In the genomic region with DNA sequence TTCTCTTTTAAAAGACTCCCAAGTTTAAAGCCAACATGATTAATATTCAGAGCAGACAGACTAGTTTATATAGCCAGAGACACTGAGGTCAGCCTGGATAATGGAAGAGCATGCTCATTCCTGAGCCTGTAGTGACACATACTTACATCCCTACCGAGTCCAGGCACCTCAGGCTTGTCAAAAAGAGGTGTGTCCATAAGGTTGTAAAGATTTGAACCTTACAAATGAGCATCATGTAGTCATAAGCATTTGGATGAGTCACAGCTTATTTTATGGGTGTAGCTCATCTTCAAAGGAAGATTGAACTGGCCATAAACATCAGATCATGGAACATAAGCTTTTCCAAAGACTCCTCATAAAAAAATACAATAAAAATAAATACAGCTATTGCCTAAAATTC, we compare ENCODE assay signal across 21 cellular contexts.
DNase-seq lines count a peak whose midpoint lies in the region; ATAC-seq, FAIRE-seq and TF ChIP-seq lines count a peak whose summit lies in the region.
"Had no signal": no experiment of that assay in that cellular context is flagged by ENCODE, and none has a peak within 500 bp of the region (broad histone marks: within the 10 kb centered on the region; RNA-seq: fewer than 3 reads in every experiment).

No MANE protein-coding gene starts in this region.

- no peaks in the 10 kb centered on the region for H3K9me1 ChIP-seq in keratinocyte (ENCODE audit: control insufficient read depth, extremely low read depth, insufficient read depth, low read length)

- no peaks in the 10 kb centered on the region for H3K27me3 ChIP-seq in keratinocyte (ENCODE audit: control insufficient read depth, extremely low read depth, insufficient read depth, low read length)
- H3K27me3 ChIP-seq in CD8-positive, alpha-beta T cell (ENCODE audit: insufficient read depth, low read length) = no peaks in the 10 kb centered on the region
- H3K27me3 ChIP-seq: upper lobe of right lung had no signal

- H3K4me3 Mint-ChIP-seq in CD8-positive, alpha-beta T cell = no peak overlapping the region
- H3K4me3 Mint-ChIP-seq: activated CD8-positive, alpha-beta T cell treated with anti-CD3 and anti-CD28 coated beads, Interleukin-2, amount 10 ng/mL, durations not matched to agents 7 days and 5 days; activated T-helper 1 cell treated with anti-CD3 and anti-CD28 coated beads, Interleukin-12 subunit alpha, Interleukin-12 subunit beta, Interleukin-2, Interleukin-4 antibody, amounts not matched to agents 30 ng/mL and 10 ng/mL and 1 ng/mL, durations not matched to agents 14 hours and 24 hours and 36 hours; CD14-positive monocyte; WTC11 had no signal

- H3K9me3 Mint-ChIP-seq in CD8-positive, alpha-beta T cell = no peaks in the 10 kb centered on the region
- H3K9me3 Mint-ChIP-seq: activated T-helper 1 cell treated with anti-CD3 and anti-CD28 coated beads, Interleukin-12 subunit alpha, Interleukin-12 subunit beta, Interleukin-2, Interleukin-4 antibody, amounts not matched to agents 30 ng/mL and 10 ng/mL and 1 ng/mL, durations not matched to agents 14 hours and 24 hours and 36 hours; WTC11 had no signal

- DNase-seq in Caki2 (ENCODE audit: low read depth) (peak; percentile 10), HT1080 (ENCODE audit: low read depth) (peak; percentile 64), amniotic epithelial cell (ENCODE audit: low read depth) (peak; percentile 59), keratinocyte (ENCODE audit: low read depth, low spot score) (peak; percentile 95), left ventricle myocardium superior (no peak), caudate nucleus (lab: John Stamatoyannopoulos, UW) (no peak), NCI-H146 (lab: John Stamatoyannopoulos, UW) (no peak)
- no peak for DNase-seq in CD8-positive, alpha-beta T cell
- DNase-seq: ACHN; activated CD8-positive, alpha-beta T cell treated with anti-CD3 and anti-CD28 coated beads, Interleukin-2, amount 10 ng/mL, durations not matched to agents 7 days and 5 days; DMS79 treated with DMSO at 0.1 percent for 48 hours; effector memory CD4-positive, alpha-beta T cell; hypothalamus; kidney glomerular epithelial cell; NCI-H1048; retina; stimulated activated naive CD8-positive, alpha-beta T cell treated with anti-CD3 and anti-CD28 coated beads, Interleukin-15, Interleukin-2, amounts not matched to agents 100 U/mL and 50 U/mL, for 24 hours; upper lobe of right lung had no signal

- H3K4me1 Mint-ChIP-seq in CD8-positive, alpha-beta T cell (ENCODE audit: low read depth) = no peaks in the 10 kb centered on the region
- H3K4me1 Mint-ChIP-seq: CD14-positive monocyte had no signal

- H3K4me3 ChIP-seq in keratinocyte (ENCODE audit: control insufficient read depth in 2 of 3, extremely low read depth in 1 of 3, insufficient read depth in 2 of 3, low read depth in 1 of 3, low read length in 3 of 3) = no peak overlapping the region
- no peak overlapping the region for H3K4me3 ChIP-seq in CD8-positive, alpha-beta T cell (ENCODE audit: low read depth, low read length)
- H3K4me3 ChIP-seq: upper lobe of right lung had no signal

- no peaks in the 10 kb centered on the region for H3K36me3 ChIP-seq in keratinocyte (ENCODE audit: control insufficient read depth in 2 of 2, extremely low read depth in 1 of 2, insufficient read depth in 2 of 2, low read length in 2 of 2)
- no peaks in the 10 kb centered on the region for H3K36me3 ChIP-seq in CD8-positive, alpha-beta T cell (ENCODE audit: insufficient read depth, low read length)
- H3K36me3 ChIP-seq: upper lobe of right lung had no signal

- in situ Hi-C loops in Caki2 (cut with HindIII; ENCODE audit: low pct_unique_long_range_greater_than_20kb, low sequenced_read_pairs) = no loop called here

- H3K27me3 Mint-ChIP-seq in CD8-positive, alpha-beta T cell (ENCODE audit: low read depth) = no peaks in the 10 kb centered on the region

- dilution Hi-C loops in keratinocyte (cut with MboI; ENCODE audit: extremely low pct_ligation_motif_present, low sequenced_read_pairs) = no loop called here

- FAIRE-seq in keratinocyte (lab: Jason Lieb, UNC) = peak; percentile 100

- no peaks in the 10 kb centered on the region for H4K20me1 ChIP-seq in keratinocyte (ENCODE audit: control insufficient read depth, extremely low read depth, insufficient read depth, low read length)

- H3K27ac Mint-ChIP-seq in CD8-positive, alpha-beta T cell = no peak overlapping the region
- H3K27ac Mint-ChIP-seq: activated CD8-positive, alpha-beta T cell treated with anti-CD3 and anti-CD28 coated beads, Interleukin-2, amount 10 ng/mL, durations not matched to agents 7 days and 5 days; activated T-helper 1 cell treated with anti-CD3 and anti-CD28 coated beads, Interleukin-12 subunit alpha, Interleukin-12 subunit beta, Interleukin-2, Interleukin-4 antibody, amounts not matched to agents 30 ng/mL and 10 ng/mL and 1 ng/mL, durations not matched to agents 14 hours and 24 hours and 36 hours; CD14-positive monocyte; WTC11 had no signal

- no peak overlapping the region for H2AFZ ChIP-seq in keratinocyte (ENCODE audit: control insufficient read depth, low read length)

- intact Hi-C loops in left ventricle myocardium superior (cut with micrococcal nuclease) = no loop called here
- intact Hi-C loops in CD8-positive, alpha-beta T cell (cut with DNase I, micrococcal nuclease) = no loop called here

- no peak for ATAC-seq in left ventricle myocardium superior
- ATAC-seq in CD8-positive, alpha-beta T cell = no peak
- ATAC-seq: activated CD8-positive, alpha-beta T cell treated with anti-CD3 and anti-CD28 coated beads, Interleukin-2, amount 10 ng/mL, durations not matched to agents 7 days and 5 days; stimulated activated naive CD8-positive, alpha-beta T cell treated with anti-CD3 and anti-CD28 coated beads, Interleukin-15, Interleukin-2, amounts not matched to agents 100 U/mL and 50 U/mL, for 24 hours; upper lobe of right lung; WTC11 had no signal

- CTCF ChIA-PET in CD8-positive, alpha-beta T cell (lab: Charles Lee) = no interaction called here

- no peaks in the 10 kb centered on the region for H3K36me3 Mint-ChIP-seq in CD8-positive, alpha-beta T cell
- H3K36me3 Mint-ChIP-seq: CD14-positive monocyte, WTC11 had no signal

- peak overlapping the region; percentile 46 for H3K4me2 ChIP-seq in keratinocyte (ENCODE audit: control insufficient read depth, extremely low read depth, insufficient read depth, low read depth, low read length)

- TF ChIP-seq CTCF in keratinocyte (optimal IDR thresholded peaks at IDR 0.05 in 1 of 3, IDR thresholded peaks at IDR 0.05 in 1 of 3, conservative IDR thresholded peaks at IDR 0.05 in 1 of 3; ENCODE audit: extremely low read depth in 1 of 3, insufficient read depth in 2 of 3, low read length in 3 of 3) = no peak
- no peak for TF ChIP-seq CTCF in CD8-positive, alpha-beta T cell (IDR thresholded peaks at IDR 0.05)

- peaks cover 28% of the 10 kb centered on the region for H3K4me1 ChIP-seq in keratinocyte (ENCODE audit: control insufficient read depth, extremely low read depth, insufficient read depth, low read length)
- no peaks in the 10 kb centered on the region for H3K4me1 ChIP-seq in CD8-positive, alpha-beta T cell (ENCODE audit: insufficient read depth, low read length)
- H3K4me1 ChIP-seq: upper lobe of right lung had no signal

- H3K9ac ChIP-seq in keratinocyte (ENCODE audit: control insufficient read depth, extremely low read depth, insufficient read depth, low read length) = no peak overlapping the region

- POLR2A ChIA-PET in CD8-positive, alpha-beta T cell (lab: Charles Lee) = no interaction called here

- no peaks in the 10 kb centered on the region for H3K9me3 ChIP-seq in keratinocyte (ENCODE audit: control insufficient read depth, low read depth, low read length)
- no peaks in the 10 kb centered on the region for H3K9me3 ChIP-seq in CD8-positive, alpha-beta T cell (ENCODE audit: low read length)
- H3K9me3 ChIP-seq: upper lobe of right lung had no signal

- H3K79me2 ChIP-seq in keratinocyte (ENCODE audit: control insufficient read depth, insufficient read depth, low read length) = no peaks in the 10 kb centered on the region

- H3K27ac ChIP-seq in keratinocyte (ENCODE audit: control insufficient read depth, insufficient read depth, low read length) = peak overlapping the region; percentile 61
- no peak overlapping the region for H3K27ac ChIP-seq in CD8-positive, alpha-beta T cell (ENCODE audit: low read depth, low read length)
- no peak overlapping the region for H3K27ac ChIP-seq in caudate nucleus (ENCODE audit: low read depth, low read length)
- H3K27ac ChIP-seq: upper lobe of right lung had no signal

Comparison
In these comparisons a context has a peak if more than half of its experiments do, and no peak if none do; other contexts are left out.
1. DNase-seq: peak in Caki2 (single experiment), HT1080 (single experiment), amniotic epithelial cell (single experiment) and keratinocyte (single experiment); none in left ventricle myocardium superior (single experiment), CD8-positive, alpha-beta T cell (0 of 7), caudate nucleus (0 of 61) and NCI-H146 (single experiment).